ENCODE assay signal across 15 cellular contexts in the genomic region with DNA sequence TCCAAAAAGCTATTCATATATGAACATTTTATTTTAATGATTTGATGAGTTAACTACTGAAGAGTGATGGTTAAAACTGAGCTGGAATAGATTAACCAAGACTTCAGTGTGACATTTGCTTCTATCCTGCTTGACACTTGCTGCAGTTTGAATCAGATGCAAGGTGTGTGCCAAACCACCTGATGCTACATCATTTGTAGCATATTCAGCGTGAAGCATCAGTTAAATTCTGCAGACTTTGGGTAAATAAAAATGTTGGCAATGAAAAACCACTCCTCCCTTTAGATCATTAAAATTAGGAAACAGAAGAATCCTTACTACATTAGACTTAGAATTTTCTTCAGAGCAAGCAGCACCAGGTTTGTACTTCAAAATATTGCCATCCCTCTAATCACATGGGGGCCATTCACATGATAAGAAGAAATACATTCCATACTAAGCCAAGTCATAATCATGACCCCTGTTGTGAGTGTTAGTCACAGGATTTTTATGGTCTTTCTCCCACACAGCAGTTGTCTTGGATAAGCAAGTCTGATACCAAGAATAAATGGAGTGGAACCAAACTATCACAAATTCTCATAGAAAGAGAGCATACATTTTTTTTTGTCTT.
DNase-seq lines count a peak whose midpoint lies in the region; ATAC-seq and TF ChIP-seq lines count a peak whose summit lies in the region.
"Had no signal": no experiment of that assay in that cellular context is flagged by ENCODE, and none has a peak within 500 bp of the region (broad histone marks: within the 10 kb centered on the region; RNA-seq: fewer than 3 reads in every experiment).

No MANE protein-coding gene starts in this region.

- DNase-seq in HEK293T (ENCODE audit: extremely low spot score) (peak; percentile 50), SK-MEL-5 (ENCODE audit: low read depth, low spot score) (peak; percentile 91), foreskin fibroblast (peak; percentile 15 to 27), smooth muscle cell of the brain vasculature (ENCODE audit: low read depth, low spot score) (peak; percentile 61), MV-4-11 (lab: John Stamatoyannopoulos, UW) (no peak)
- DNase-seq in activated effector memory CD4-positive, alpha-beta T cell treated with Interleukin-2 at 50 U/mL for 16 hours, result no peak
- DNase-seq: activated CD8-positive, alpha-beta memory T cell treated with anti-CD3 and anti-CD28 coated beads for 24 hours; activated naive CD4-positive, alpha-beta T cell; caudate nucleus; CD8-positive, alpha-beta T cell; GF-D8; heart left ventricle; stimulated activated naive CD8-positive, alpha-beta T cell treated with anti-CD3 and anti-CD28 coated beads, Interleukin-15, amount 100 ng/mL, for 72 hours had no signal

- no peak for TF ChIP-seq CTCF in foreskin fibroblast (IDR thresholded peaks at IDR 0.05; ENCODE audit: low read depth, low read length)

- POLR2A ChIA-PET in HEK293T (lab: Yijun Ruan, JAX), result no interaction called here

- ATAC-seq in GM21390 (IDR thresholded peaks at IDR 0.05; ENCODE audit: unreplicated experiment), result no peak
- ATAC-seq: CD8-positive, alpha-beta T cell; heart left ventricle; stimulated activated naive CD8-positive, alpha-beta T cell treated with anti-CD3 and anti-CD28 coated beads, Interleukin-15, amount 100 ng/mL, for 72 hours had no signal

- H3K4me3 ChIP-seq in foreskin fibroblast (ENCODE audit: low read depth in 1 of 2, low read length in 2 of 2), result no peak overlapping the region
- H3K4me3 ChIP-seq: heart left ventricle, smooth muscle cell had no signal

- in situ Hi-C loops in SK-MEL-5 (cut with HindIII; ENCODE audit: low pct_unique_long_range_greater_than_20kb, low sequenced_read_pairs), result no loop called here

- CTCF ChIA-PET in HEK293T (lab: Yijun Ruan, JAX), result no interaction called here

TF ChIP-seq in HEK293T, 16 proteins besides CTCF, POLR2A, EP300 and RAD21:
- peak; percentile 16; the same call in 1 of the 2 replicates for TF ChIP-seq CTBP1 (IDR thresholded peaks at IDR 0.05; ENCODE audit: borderline replicate concordance)
- TF ChIP-seq ELF4 (IDR thresholded peaks at IDR 0.05), result no peak

Comparison
In these comparisons a context has a peak if more than half of its experiments do, and no peak if none do; other contexts are left out.
1. DNase-seq: peak in HEK293T (single experiment), SK-MEL-5 (single experiment), foreskin fibroblast (2 of 2) and smooth muscle cell of the brain vasculature (single experiment); none in MV-4-11 (single experiment) and activated effector memory CD4-positive, alpha-beta T cell treated with Interleukin-2 at 50 U/mL for 16 hours (single experiment).